Comparison of ENCODE assay signal across 18 cellular contexts in genomic region chr7:8753355-8753754, GRCh38.
A peak's percentile ranks its signal among the peaks of the same experiment; 100 is the strongest.
DNase-seq lines count a peak whose midpoint lies in the region; ATAC-seq, FAIRE-seq and TF ChIP-seq lines count a peak whose summit lies in the region.
"Had no signal": no experiment of that assay in that cellular context is flagged by ENCODE, and none has a peak within 500 bp of the region (broad histone marks: within the 10 kb centered on the region; RNA-seq: fewer than 3 reads in every experiment).

No MANE protein-coding gene starts in this region.

- no peak overlapping the region for H3K9ac ChIP-seq in SK-N-SH
- H3K9ac ChIP-seq in K562 (ENCODE audit: insufficient read depth in 1 of 2, low read depth in 2 of 2, low read length in 2 of 2): no peak overlapping the region

- H4K20me1 ChIP-seq in SK-N-SH (ENCODE audit: insufficient read depth): no peaks in the 10 kb centered on the region
- no peaks in the 10 kb centered on the region for H4K20me1 ChIP-seq in K562 (replicated peaks; ENCODE audit: control insufficient read depth, insufficient read depth, low read length)

- H3F3A ChIP-seq in SK-N-SH (replicated peaks; ENCODE audit: insufficient read depth): no peaks in the 10 kb centered on the region

- DNase-seq in SK-N-SH: no peak
- no peak for DNase-seq in K562 (ENCODE audit: extremely low read depth in 1 of 4, low spot score in 3 of 4)
- no peak for DNase-seq in right atrium auricular region (ENCODE audit: low spot score)
- DNase-seq in activated T-cell treated with anti-CD3 and anti-CD28 coated beads, Interleukin-2, amount 50 U/mL, for 48 hours: no peak
- DNase-seq: AML-193; Caco-2; Calu3; CD4-positive, alpha-beta T cell; CD8-positive, alpha-beta T cell; DMS79 treated with DMSO at 0.1 percent for 48 hours; GF-D8 had no signal

- FAIRE-seq in K562 (lab: Jason Lieb, UNC): no peak
- FAIRE-seq: A549, D721Med, G401.6, GM12891 had no signal

- POLR2A ChIA-PET in SK-N-SH (lab: Yijun Ruan, JAX): no interaction called here
- POLR2A ChIA-PET in K562 (lab: Yijun Ruan, JAX): no interaction called here

- H3K4me1 ChIP-seq in SK-N-SH (ENCODE audit: control insufficient read depth in 1 of 2, insufficient read depth in 2 of 2, low read depth in 1 of 2, low read length in 1 of 2) (peaks cover 0 to 5% of the 10 kb centered on the region in 2 experiments; a peak in 2 of 4 replicates), K562 (replicated peaks in 1 of 2; ENCODE audit: control insufficient read depth in 2 of 2, insufficient read depth in 2 of 2, low read length in 2 of 2) (peaks cover 4 to 30% of the 10 kb centered on the region in 2 experiments), right atrium auricular region (no peaks in the 10 kb centered on the region)
- H3K4me1 ChIP-seq: A549, Caco-2 had no signal

- TF ChIP-seq POLR2A in K562 (conservative IDR thresholded peaks at IDR 0.05): no peak

- TF ChIP-seq RAD21 in SK-N-SH (IDR thresholded peaks at IDR 0.05; ENCODE audit: low read length) (no peak), K562 (CRISPR knock-in tag; conservative IDR thresholded peaks at IDR 0.05 in 1 of 2, IDR thresholded peaks at IDR 0.05 in 1 of 2) (no peak)

- no peak overlapping the region for H2AFZ ChIP-seq in SK-N-SH (ENCODE audit: low read depth)
- 0 out of 2 replicates have a peak overlapping the region, but pooled peaks have one; percentile 85 for H2AFZ ChIP-seq in K562 (ENCODE audit: low read depth, low read length)

- no peaks in the 10 kb centered on the region for H3K9me2 ChIP-seq in SK-N-SH

- no peaks in the 10 kb centered on the region for H3K9me1 ChIP-seq in K562 (ENCODE audit: control insufficient read depth, insufficient read depth, low read length)

- no peaks in the 10 kb centered on the region for H3K79me2 ChIP-seq in SK-N-SH (ENCODE audit: insufficient read depth)
- no peaks in the 10 kb centered on the region for H3K79me2 ChIP-seq in K562 (ENCODE audit: control insufficient read depth, insufficient read depth, low read length)

- ATAC-seq in SK-N-SH treated with all-trans-retinoic acid at 6 μM for 48 hours (no peak), K562 (no peak)
- ATAC-seq: A549; CD8-positive, alpha-beta T cell had no signal

- 39% methylated on average over 3 of the region's 3 CpGs for WGBS in SK-N-SH (ENCODE audit: low lambda C conversion rate)
- WGBS in K562 (ENCODE audit: insufficient coverage, low coverage, missing lambda C conversion rate): 53% methylated on average over 3 of the region's 3 CpGs

- CTCF ChIA-PET in SK-N-SH (lab: Yijun Ruan, JAX): no interaction called here
- CTCF ChIA-PET in K562 (lab: Yijun Ruan, JAX; ENCODE audit: low intra/inter-chr PET ratio): no interaction called here

- no peaks in the 10 kb centered on the region for H3K9me3 ChIP-seq in SK-N-SH
- no peaks in the 10 kb centered on the region for H3K9me3 ChIP-seq in K562 (replicated peaks; ENCODE audit: control insufficient read depth, insufficient read depth, low read depth, low read length)
- H3K9me3 ChIP-seq in right atrium auricular region: no peaks in the 10 kb centered on the region
- H3K9me3 ChIP-seq: A549, Caco-2 had no signal

- no TSS peak for BruUV-seq in K562 (replicated peaks; lab: Mats Ljungman, UMichigan)

- no peak overlapping the region for H3K4me3 ChIP-seq in SK-N-SH (ENCODE audit: low read depth in 2 of 2, low read length in 1 of 2)
- no peak overlapping the region for H3K4me3 ChIP-seq in K562
- no peak overlapping the region for H3K4me3 ChIP-seq in right atrium auricular region
- H3K4me3 ChIP-seq: A549 had no signal

- in situ Hi-C loops in K562 (cut with MboI): no loop called here

- intact Hi-C loops in K562 (cut with micrococcal nuclease): no loop called here

- H3K27ac ChIP-seq in SK-N-SH (ENCODE audit: low read depth in 2 of 2, low read length in 1 of 2) (no peak overlapping the region), K562 (ENCODE audit: extremely low read depth, low read depth, low read length) (no peak overlapping the region; the same call in 2 of the 3 replicates), right atrium auricular region (no peak overlapping the region)
- H3K27ac ChIP-seq: 22Rv1, A549, C4-2B had no signal

- H3K27me3 ChIP-seq in SK-N-SH (ENCODE audit: insufficient read depth): no peaks in the 10 kb centered on the region
- no peaks in the 10 kb centered on the region for H3K27me3 ChIP-seq in K562 (ENCODE audit: control insufficient read depth in 2 of 2, insufficient read depth in 2 of 2, low read length in 2 of 2)
- no peaks in the 10 kb centered on the region for H3K27me3 ChIP-seq in right atrium auricular region

- H3K4me2 ChIP-seq in SK-N-SH: 0 out of 2 replicates have a peak overlapping the region, but pooled peaks have one; percentile 7
- H3K4me2 ChIP-seq in K562 (ENCODE audit: insufficient read depth, low read length): no peak overlapping the region
- H3K4me2 ChIP-seq: A549 had no signal

- H3K36me3 ChIP-seq in SK-N-SH (replicated peaks in 1 of 2; ENCODE audit: control insufficient read depth in 1 of 2, insufficient read depth in 2 of 2, low read length in 1 of 2): no peaks in the 10 kb centered on the region
- H3K36me3 ChIP-seq in K562 (ENCODE audit: control insufficient read depth, insufficient read depth, low read length): no peaks in the 10 kb centered on the region
- H3K36me3 ChIP-seq in right atrium auricular region: no peaks in the 10 kb centered on the region

- no peak for TF ChIP-seq EP300 in SK-N-SH (IDR thresholded peaks at IDR 0.05; ENCODE audit: borderline replicate concordance in 1 of 2, low read depth in 1 of 2, low read length in 1 of 2)
- TF ChIP-seq EP300 in K562 (IDR thresholded peaks at IDR 0.05; ENCODE audit: low read length): no peak

- TF ChIP-seq CTCF in SK-N-SH (IDR thresholded peaks at IDR 0.05) (no peak), K562 (IDR thresholded peaks at IDR 0.05 in 2 of 3, conservative IDR thresholded peaks at IDR 0.05 in 1 of 3; ENCODE audit: insufficient read depth in 2 of 3, low read depth in 1 of 3, low read length in 3 of 3) (no peak), right atrium auricular region (IDR thresholded peaks at IDR 0.05) (no peak)

TF ChIP-seq in SK-N-SH, 30 proteins besides CTCF, POLR2A, EP300 and RAD21 (continues in another document):
- no peak for TF ChIP-seq MEF2A (IDR thresholded peaks at IDR 0.05; ENCODE audit: borderline replicate concordance, low read depth)
- no peak for TF ChIP-seq SIN3A (IDR thresholded peaks at IDR 0.05; ENCODE audit: borderline replicate concordance, low read depth, low read length)
- no peak for TF ChIP-seq USF1 (IDR thresholded peaks at IDR 0.05; ENCODE audit: borderline replicate concordance, low read depth)

TF ChIP-seq in SK-N-SH treated with all-trans-retinoic acid at 6 μM for 48 hours, 23 proteins besides CTCF, POLR2A, EP300 and RAD21 (continues in another document):
- TF ChIP-seq CSDC2 (CRISPR knock-in tag; IDR thresholded peaks at IDR 0.05) (no peak), CREB5 (CRISPR knock-in tag; IDR thresholded peaks at IDR 0.05; ENCODE audit: low read depth) (no peak), ZNF8 (CRISPR knock-in tag; IDR thresholded peaks at IDR 0.05) (no peak), ZFP3 (CRISPR knock-in tag; IDR thresholded peaks at IDR 0.05) (no peak), BACH2 (CRISPR knock-in tag; IDR thresholded peaks at IDR 0.05; ENCODE audit: borderline replicate concordance) (no peak), ZC3H10 (CRISPR knock-in tag; IDR thresholded peaks at IDR 0.05) (no peak)

TF ChIP-seq in K562, 482 proteins besides CTCF, POLR2A, EP300 and RAD21:
- TF ChIP-seq CAMTA2 (CRISPR knock-in tag; conservative IDR thresholded peaks at IDR 0.05) (no peak), KDM1A (IDR thresholded peaks at IDR 0.05) (peak; percentile 61 to 70; a peak in 3 of 4 replicates), DACH1 (IDR thresholded peaks at IDR 0.05; ENCODE audit: partially characterized antibody) (no peak)
